In the genomic region with DNA sequence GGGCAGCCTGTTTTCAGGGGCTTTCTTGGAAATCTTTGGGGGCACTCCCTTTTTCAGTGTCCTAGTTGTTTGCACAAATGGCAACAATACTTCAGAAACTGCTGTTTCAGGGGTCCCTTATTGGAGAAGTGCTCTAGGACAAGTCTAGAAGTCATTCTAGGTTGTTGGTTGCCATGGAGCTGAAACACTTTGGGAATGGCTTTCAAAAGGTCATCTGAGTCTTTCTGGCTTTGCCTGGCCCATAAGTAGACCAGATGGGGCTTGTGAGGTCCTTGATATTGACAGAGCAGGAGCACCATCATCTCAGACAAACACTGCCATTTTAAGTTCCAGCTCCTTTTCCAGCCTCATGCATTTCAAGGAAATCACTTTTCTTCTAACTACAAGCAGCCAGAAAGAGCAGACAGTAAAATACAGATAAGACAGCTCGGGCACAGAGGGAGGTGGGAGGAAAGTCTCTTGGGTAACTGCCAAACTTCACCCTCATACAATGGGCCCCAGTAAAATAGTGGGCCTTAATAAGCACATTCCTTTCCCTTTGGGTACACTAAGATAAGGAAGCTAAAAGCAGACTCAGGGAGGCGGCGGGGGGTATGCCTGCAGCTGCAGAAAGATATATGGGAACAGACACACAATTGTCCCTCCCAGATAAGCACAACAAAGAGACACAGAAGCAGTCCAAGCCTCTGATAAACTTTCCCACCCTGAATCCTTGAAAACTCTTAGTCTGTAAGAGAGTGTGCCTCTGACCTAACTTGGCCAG, we compare ENCODE assay signal across 20 cellular contexts. TPM values are rescaled to one million over a fixed set of nuclear protein-coding genes. Genes with fewer than 3 reads are reported as not detected.
A peak's percentile ranks its signal among the peaks of the same experiment; 100 is the strongest.
DNase-seq lines count a peak whose midpoint lies in the region; ATAC-seq and TF ChIP-seq lines count a peak whose summit lies in the region.
"Had no signal": no experiment of that assay in that cellular context is flagged by ENCODE, and none has a peak within 500 bp of the region (broad histone marks: within the 10 kb centered on the region; RNA-seq: fewer than 3 reads in every experiment).

No MANE protein-coding gene starts in this region.

- H3K27ac ChIP-seq in neuronal stem cell (replicated peaks; ENCODE audit: low read length) = peak overlapping the region; percentile 80
- H3K27ac ChIP-seq: ovary, skin epidermis, transverse colon had no signal

- WGBS in neuronal stem cell (ENCODE audit: extremely low coverage in 2 of 2, insufficient read length in 2 of 2, insufficient replicate concordance in 1 of 2), 2 donors = no CpG with 5 or more reads among the region's 3 CpGs

- H2AFZ ChIP-seq in neuronal stem cell (ENCODE audit: low read length) = peak overlapping the region; percentile 17

- H2BK12ac ChIP-seq in neuronal stem cell (ENCODE audit: low read length) = no peak overlapping the region

- H2BK15ac ChIP-seq in neuronal stem cell (ENCODE audit: low read length) = no peak overlapping the region

- no peak overlapping the region for H2AK5ac ChIP-seq in neuronal stem cell (ENCODE audit: low read depth, low read length)

- H3K36me3 Mint-ChIP-seq in endothelial cell (ENCODE audit: low read depth, unreplicated experiment) = no peaks in the 10 kb centered on the region
- H3K36me3 Mint-ChIP-seq: activated CD8-positive, alpha-beta memory T cell treated with anti-CD3 and anti-CD28 coated beads, Interleukin-2, amount 10 ng/mL, durations not matched to agents 7 days and 5 days had no signal

- H3K9me3 Mint-ChIP-seq in endothelial cell (ENCODE audit: unreplicated experiment) = no peaks in the 10 kb centered on the region

- H3K27ac Mint-ChIP-seq in endothelial cell (ENCODE audit: unreplicated experiment) = peak overlapping the region; percentile 91
- H3K27ac Mint-ChIP-seq: activated CD8-positive, alpha-beta memory T cell treated with anti-CD3 and anti-CD28 coated beads, Interleukin-2, amount 10 ng/mL, durations not matched to agents 7 days and 5 days; T-helper 17 cell had no signal

- H3K18ac ChIP-seq in neuronal stem cell (ENCODE audit: low read length) = no peak overlapping the region

- DNase-seq in Daoy (ENCODE audit: low read depth) (peak; percentile 10), NCI-H226 (peak; percentile 9), endothelial cell (ENCODE audit: low spot score) (no peak), neuronal stem cell (ENCODE audit: low spot score) (no peak)
- DNase-seq in NK-92 treated with Interleukin-12 subunit alpha and Interleukin-12 subunit beta, amount 100 ng/mL, for 24 hours (lab: John Stamatoyannopoulos, UW) = no peak
- DNase-seq: activated CD4-positive, CD25-positive, alpha-beta regulatory T cell treated with anti-CD3 and anti-CD28 coated beads, Interleukin-2, amount 50 U/mL, for 72 hours; activated CD8-positive, alpha-beta memory T cell treated with anti-CD3 and anti-CD28 coated beads, Interleukin-2, amount 10 ng/mL, durations not matched to agents 7 days and 5 days; activated gamma-delta T cell; DMS53; foreskin fibroblast; H7; Kasumi-1; NCI-H345; ovary; SHP77; T-helper 17 cell; transverse colon had no signal

- ATAC-seq in HG03045 (IDR thresholded peaks at IDR 0.05; ENCODE audit: unreplicated experiment) (no peak), GM18907 (IDR thresholded peaks at IDR 0.05; ENCODE audit: unreplicated experiment) (no peak)
- ATAC-seq: activated CD8-positive, alpha-beta memory T cell treated with anti-CD3 and anti-CD28 coated beads, Interleukin-2, amount 10 ng/mL, durations not matched to agents 7 days and 5 days; T-helper 17 cell had no signal

- no peaks in the 10 kb centered on the region for H3K27me3 ChIP-seq in neuronal stem cell (ENCODE audit: control insufficient read depth in 3 of 3, insufficient read depth in 3 of 3, low read depth in 1 of 3, low read length in 3 of 3)
- H3K27me3 ChIP-seq: ovary, transverse colon had no signal

- no peak overlapping the region for H3K9ac ChIP-seq in neuronal stem cell (ENCODE audit: low read depth, low read length, poor library complexity)

- no peak overlapping the region for H3K23ac ChIP-seq in neuronal stem cell (ENCODE audit: low read depth, low read length, poor library complexity)

- no peaks in the 10 kb centered on the region for H3K4me1 ChIP-seq in neuronal stem cell (ENCODE audit: control insufficient read depth in 2 of 2, insufficient read depth in 1 of 2, low read depth in 1 of 2, low read length in 2 of 2)
- H3K4me1 ChIP-seq: transverse colon had no signal

- no peak overlapping the region for H2BK120ac ChIP-seq in neuronal stem cell (ENCODE audit: low read depth, low read length)

- no peak overlapping the region for H3K4me3 ChIP-seq in neuronal stem cell (ENCODE audit: low read length in 2 of 2)
- H3K4me3 ChIP-seq: ovary, skin epidermis, transverse colon had no signal

- no peak overlapping the region for H2BK5ac ChIP-seq in neuronal stem cell (ENCODE audit: low read length)

- H3K4me3 Mint-ChIP-seq in endothelial cell (ENCODE audit: unreplicated experiment) = no peak overlapping the region
- H3K4me3 Mint-ChIP-seq: activated CD8-positive, alpha-beta memory T cell treated with anti-CD3 and anti-CD28 coated beads, Interleukin-2, amount 10 ng/mL, durations not matched to agents 7 days and 5 days; T-helper 17 cell had no signal

- no peak overlapping the region for H3K14ac ChIP-seq in neuronal stem cell (ENCODE audit: low read length)

- no peaks in the 10 kb centered on the region for H3K79me1 ChIP-seq in neuronal stem cell (ENCODE audit: low read depth, low read length)

- no peaks in the 10 kb centered on the region for H3K9me3 ChIP-seq in neuronal stem cell (replicated peaks in 1 of 2; ENCODE audit: control insufficient read depth in 2 of 2, insufficient read depth in 1 of 2, low read depth in 1 of 2, low read length in 2 of 2)
- H3K9me3 ChIP-seq: ovary, transverse colon had no signal

- peaks cover 3% of the 10 kb centered on the region for H3K4me1 Mint-ChIP-seq in endothelial cell (ENCODE audit: unreplicated experiment)
- H3K4me1 Mint-ChIP-seq: activated CD8-positive, alpha-beta memory T cell treated with anti-CD3 and anti-CD28 coated beads, Interleukin-2, amount 10 ng/mL, durations not matched to agents 7 days and 5 days; T-helper 17 cell had no signal

- H4K91ac ChIP-seq in neuronal stem cell (ENCODE audit: low read depth, low read length, poor library complexity) = no peak overlapping the region

- H3K27me3 Mint-ChIP-seq in endothelial cell (ENCODE audit: unreplicated experiment) = no peaks in the 10 kb centered on the region
- H3K27me3 Mint-ChIP-seq: activated CD8-positive, alpha-beta memory T cell treated with anti-CD3 and anti-CD28 coated beads, Interleukin-2, amount 10 ng/mL, durations not matched to agents 7 days and 5 days; T-helper 17 cell had no signal

- no peak for TF ChIP-seq CTCF in endothelial cell (IDR thresholded peaks at IDR 0.05; ENCODE audit: unreplicated experiment)

- H3K36me3 ChIP-seq in neuronal stem cell (replicated peaks in 1 of 2; ENCODE audit: control insufficient read depth in 2 of 2, insufficient read depth in 2 of 2, low read length in 2 of 2) = no peaks in the 10 kb centered on the region
- H3K36me3 ChIP-seq: ovary, transverse colon had no signal

- no peak overlapping the region for H3K4me2 ChIP-seq in neuronal stem cell (ENCODE audit: insufficient read depth, low read length, poor library complexity, severe bottlenecking)

- H4K8ac ChIP-seq in neuronal stem cell (ENCODE audit: low read depth, low read length) = no peak overlapping the region

- H3K4ac ChIP-seq in neuronal stem cell (ENCODE audit: low read length) = no peak overlapping the region

RNA-seq across cellular contexts. Expression of a gene that starts 8.5 kb away (rescaled TPM):
- 0.11 and 0.42 TPM in 2 replicates for total RNA-seq in Daoy (2014; rRNA removed; shearing (Covaris generic))
- 1.3 TPM for total RNA-seq in endothelial cell (ENCODE audit: unreplicated experiment)
- polyA plus RNA-seq in neuronal stem cell (2013, experiment 1 of 2) = not detected
- not detected for polyA plus RNA-seq in neuronal stem cell (2013, experiment 2 of 2)
- total RNA-seq: activated CD8-positive, alpha-beta memory T cell treated with anti-CD3 and anti-CD28 coated beads, Interleukin-2, amount 10 ng/mL, durations not matched to agents 7 days and 5 days; H7; T-helper 17 cell had no signal

RNA-seq across cellular contexts. Expression of a gene that starts 37.5 kb away (rescaled TPM):
- total RNA-seq in Daoy (2014; rRNA removed; shearing (Covaris generic)) = 26.9 and 37.9 TPM in 2 replicates
- total RNA-seq in endothelial cell (ENCODE audit: unreplicated experiment) = 60.3 TPM
- polyA plus RNA-seq in neuronal stem cell (2013, experiment 1 of 2) = 106 TPM
- 105 TPM for polyA plus RNA-seq in neuronal stem cell (2013, experiment 2 of 2)
- total RNA-seq: activated CD8-positive, alpha-beta memory T cell treated with anti-CD3 and anti-CD28 coated beads, Interleukin-2, amount 10 ng/mL, durations not matched to agents 7 days and 5 days had no signal

Comparison
In these comparisons a context has a peak if more than half of its experiments do, and no peak if none do; other contexts are left out.
1. DNase-seq: peak in Daoy (single experiment) and NCI-H226 (single experiment); none in endothelial cell (single experiment), neuronal stem cell (single experiment) and NK-92 treated with Interleukin-12 subunit alpha and Interleukin-12 subunit beta, amount 100 ng/mL, for 24 hours (single experiment).